17 cellular contexts compared by ENCODE assay signal in genomic region chr5:72607381-72607780, GRCh38.
DNase-seq lines count a peak whose midpoint lies in the region; TF ChIP-seq lines count a peak whose summit lies in the region.
"Had no signal": no experiment of that assay in that cellular context is flagged by ENCODE, and none has a peak within 500 bp of the region (broad histone marks: within the 10 kb centered on the region; RNA-seq: fewer than 3 reads in every experiment).

No MANE protein-coding gene starts in this region.

- H3K4me3 Mint-ChIP-seq in endodermal cell = no peak overlapping the region
- H3K4me3 Mint-ChIP-seq in neural progenitor cell = no peak overlapping the region
- no peak overlapping the region for H3K4me3 Mint-ChIP-seq in endothelial cell (ENCODE audit: unreplicated experiment)
- H3K4me3 Mint-ChIP-seq: CD14-positive monocyte; CD8-positive, alpha-beta T cell; H9 had no signal

- peak; percentile 27 for DNase-seq in ELF-1 (ENCODE audit: low read depth, low spot score)
- no peak for DNase-seq in RWPE1 (ENCODE audit: low spot score)
- DNase-seq in endodermal cell = peak; percentile 58
- no peak for DNase-seq in neural progenitor cell (ENCODE audit: low spot score)
- DNase-seq in prostate gland (ENCODE audit: low spot score) = no peak
- DNase-seq in endothelial cell (ENCODE audit: low spot score) = no peak
- DNase-seq in NCI-H69 (lab: John Stamatoyannopoulos, UW) = no peak
- no peak for DNase-seq in AG08396 (ENCODE audit: low spot score)
- DNase-seq: CD8-positive, alpha-beta T cell; COR-L47; DMS153; DMS79 treated with DMSO at 0.1 percent for 48 hours; EL; GDM1; GM23248; H9 had no signal

- H3K4me2 ChIP-seq in neural progenitor cell = no peak overlapping the region

- no peaks in the 10 kb centered on the region for H3K36me3 ChIP-seq in endodermal cell (ENCODE audit: control insufficient read depth, insufficient read depth, low read length)
- H3K36me3 ChIP-seq in neural progenitor cell = no peaks in the 10 kb centered on the region
- H3K36me3 ChIP-seq in prostate gland = no peaks in the 10 kb centered on the region

- intact Hi-C loops in prostate gland (cut with DNase I) = loop anchor here (10.0 kb wide), 1 partner anchor 243 kb away; no protein-coding TSS in a partner anchor

- no peaks in the 10 kb centered on the region for H3K36me3 Mint-ChIP-seq in endodermal cell (ENCODE audit: low read depth)
- H3K36me3 Mint-ChIP-seq in neural progenitor cell = no peaks in the 10 kb centered on the region
- no peaks in the 10 kb centered on the region for H3K36me3 Mint-ChIP-seq in endothelial cell (ENCODE audit: low read depth, unreplicated experiment)
- H3K36me3 Mint-ChIP-seq: CD14-positive monocyte; CD8-positive, alpha-beta T cell had no signal

- H3K4me1 ChIP-seq in endodermal cell (ENCODE audit: control insufficient read depth, insufficient read depth, low read length) (no peaks in the 10 kb centered on the region), neural progenitor cell (peaks cover 27% of the 10 kb centered on the region), prostate gland (replicated peaks) (no peaks in the 10 kb centered on the region)

- CTCF ChIA-PET in RWPE1 (lab: Yijun Ruan, JAX) = interaction anchor here (0.6 kb wide), 1 partner anchor 20 kb away, joined by 4 read pairs; no protein-coding TSS in a partner anchor

- H3K27ac ChIP-seq in RWPE1 (0 out of 2 replicates have a peak overlapping the region, but pooled peaks have one; percentile 2), endodermal cell (ENCODE audit: low read depth, low read length) (no peak overlapping the region), neural progenitor cell (no peak overlapping the region), prostate gland (no peak overlapping the region)
- H3K27ac ChIP-seq: GM23248 had no signal

- H3K9ac ChIP-seq in endodermal cell (ENCODE audit: extremely low read depth, low read length, poor library complexity, severe bottlenecking) = no peak overlapping the region
- H3K9ac ChIP-seq in neural progenitor cell = no peak overlapping the region
- H3K9ac ChIP-seq: GM23248 had no signal

- no peak for TF ChIP-seq POLR2A in prostate gland (IDR thresholded peaks at IDR 0.05)

- TF ChIP-seq CTCF in RWPE1 (conservative IDR thresholded peaks at IDR 0.05; ENCODE audit: low read depth) = no peak
- no peak for TF ChIP-seq CTCF in endodermal cell (conservative IDR thresholded peaks at IDR 0.05)
- TF ChIP-seq CTCF in neural progenitor cell (IDR thresholded peaks at IDR 0.05) = no peak
- no peak for TF ChIP-seq CTCF in prostate gland (IDR thresholded peaks at IDR 0.05)
- TF ChIP-seq CTCF in endothelial cell (IDR thresholded peaks at IDR 0.05; ENCODE audit: unreplicated experiment) = no peak

- no peak overlapping the region for H3K27ac Mint-ChIP-seq in endodermal cell
- H3K27ac Mint-ChIP-seq in neural progenitor cell = no peak overlapping the region
- no peak overlapping the region for H3K27ac Mint-ChIP-seq in endothelial cell (ENCODE audit: unreplicated experiment)
- H3K27ac Mint-ChIP-seq: CD14-positive monocyte; CD8-positive, alpha-beta T cell; H9 had no signal

- no peaks in the 10 kb centered on the region for H3K79me2 ChIP-seq in neural progenitor cell (ENCODE audit: low read depth)

- H3K9me3 ChIP-seq in endodermal cell (ENCODE audit: control insufficient read depth, low read length) (no peaks in the 10 kb centered on the region), neural progenitor cell (ENCODE audit: low read depth) (no peaks in the 10 kb centered on the region), prostate gland (no peaks in the 10 kb centered on the region)

- 89% methylated on average over 2 of the region's 2 CpGs; no CpG with 5 or more reads in 1 of the 2 experiments for WGBS in endodermal cell (ENCODE audit: insufficient coverage in 1 of 2, insufficient read length in 1 of 2), 2 experiments
- WGBS in prostate gland = 94% methylated on average over 2 of the region's 2 CpGs

- no peaks in the 10 kb centered on the region for H3K27me3 Mint-ChIP-seq in endodermal cell (ENCODE audit: insufficient read depth)
- H3K27me3 Mint-ChIP-seq in neural progenitor cell (ENCODE audit: insufficient read depth, low read depth) = peaks cover 4% of the 10 kb centered on the region
- H3K27me3 Mint-ChIP-seq in endothelial cell (ENCODE audit: unreplicated experiment) = peaks cover 1% of the 10 kb centered on the region

- H2AFZ ChIP-seq in neural progenitor cell (replicated peaks) = peak overlapping the region; percentile 21
- H2AFZ ChIP-seq: GM23248 had no signal

- H3K27me3 ChIP-seq in endodermal cell (ENCODE audit: control insufficient read depth, insufficient read depth, low read length, poor library complexity, severe bottlenecking) = no peaks in the 10 kb centered on the region
- no peaks in the 10 kb centered on the region for H3K27me3 ChIP-seq in neural progenitor cell
- no peaks in the 10 kb centered on the region for H3K27me3 ChIP-seq in prostate gland (replicated peaks; ENCODE audit: insufficient read depth)

- POLR2A ChIA-PET in RWPE1 (lab: Yijun Ruan, JAX; ENCODE audit: low non-redundant PET) = no interaction called here

- H3F3A ChIP-seq in neural progenitor cell (ENCODE audit: low read depth) = peaks cover 8% of the 10 kb centered on the region

- H3K9me3 Mint-ChIP-seq in endodermal cell (no peaks in the 10 kb centered on the region), neural progenitor cell (no peaks in the 10 kb centered on the region), endothelial cell (ENCODE audit: unreplicated experiment) (no peaks in the 10 kb centered on the region)
- H3K9me3 Mint-ChIP-seq: CD8-positive, alpha-beta T cell; H9 had no signal

- no peaks in the 10 kb centered on the region for H4K20me1 ChIP-seq in neural progenitor cell (ENCODE audit: low read depth)

- no peak overlapping the region for H3K4me3 ChIP-seq in endodermal cell (ENCODE audit: low read length)
- no peak overlapping the region for H3K4me3 ChIP-seq in neural progenitor cell
- H3K4me3 ChIP-seq in prostate gland = no peak overlapping the region
- H3K4me3 ChIP-seq: GM23248 had no signal

- H3K4me1 Mint-ChIP-seq in endodermal cell (peaks cover 6% of the 10 kb centered on the region), neural progenitor cell (peaks cover 42% of the 10 kb centered on the region), endothelial cell (ENCODE audit: unreplicated experiment) (peaks cover 2% of the 10 kb centered on the region)

Comparison
In these comparisons a context has a peak if more than half of its experiments do, and no peak if none do; other contexts are left out.
1. DNase-seq: peak in ELF-1 (single experiment) and endodermal cell (single experiment); none in RWPE1 (single experiment), neural progenitor cell (single experiment), prostate gland (single experiment), endothelial cell (single experiment), NCI-H69 (single experiment) and AG08396 (single experiment).